Comparison of ENCODE assay signal across 10 cellular contexts in genomic region chr6:129893513-129894098, GRCh38. TPM values are rescaled to one million over a fixed set of nuclear protein-coding genes. Genes with fewer than 3 reads are reported as not detected.
DNase-seq lines count a peak whose midpoint lies in the region; ATAC-seq and TF ChIP-seq lines count a peak whose summit lies in the region.
"Had no signal": no experiment of that assay in that cellular context is flagged by ENCODE, and none has a peak within 500 bp of the region (broad histone marks: within the 10 kb centered on the region; RNA-seq: fewer than 3 reads in every experiment).

No MANE protein-coding gene starts in this region.

- H3K4me3 ChIP-seq in ascending aorta (no peak overlapping the region), lower lobe of right lung (no peak overlapping the region), WERI-Rb-1 (ENCODE audit: low read depth, low read length) (no peak overlapping the region)

- H3K27me3 ChIP-seq in CD4-positive, alpha-beta T cell (ENCODE audit: control insufficient read depth, insufficient read depth, low read length) = no peaks in the 10 kb centered on the region
- H3K27me3 ChIP-seq in ascending aorta (no peaks in the 10 kb centered on the region), lower lobe of right lung (ENCODE audit: low read depth) (no peaks in the 10 kb centered on the region), WERI-Rb-1 (ENCODE audit: insufficient read depth, low read depth, severe bottlenecking) (no peaks in the 10 kb centered on the region)

- peak; percentile 22 for TF ChIP-seq CTCF in CD4-positive, alpha-beta T cell (IDR thresholded peaks at IDR 0.05)
- peak in 2 of 3 experiments; percentile 10 to 28 for TF ChIP-seq CTCF in ascending aorta (IDR thresholded peaks at IDR 0.05)
- TF ChIP-seq CTCF in lower lobe of right lung (IDR thresholded peaks at IDR 0.05) = peak; percentile 42
- no peak for TF ChIP-seq CTCF in WERI-Rb-1 (IDR thresholded peaks at IDR 0.05; ENCODE audit: low read depth, low read length)

- H3K36me3 Mint-ChIP-seq in CD4-positive, alpha-beta T cell (ENCODE audit: low read depth) = no peaks in the 10 kb centered on the region

- no peak for DNase-seq in CD4-positive, alpha-beta T cell
- no peak for DNase-seq in ascending aorta (ENCODE audit: low spot score in 2 of 2)
- DNase-seq in lower lobe of right lung = no peak
- no peak for DNase-seq in WERI-Rb-1
- no peak for DNase-seq in NCI-H2081 (lab: John Stamatoyannopoulos, UW)
- DNase-seq: activated CD8-positive, alpha-beta memory T cell treated with anti-CD3 and anti-CD28 coated beads, Interleukin-2, amount 50 U/mL, for 48 hours; NCI-H1436 treated with DMSO at 0.1 percent for 48 hours had no signal

- no peak overlapping the region for H3K4me3 Mint-ChIP-seq in CD4-positive, alpha-beta T cell

- H3K27ac ChIP-seq in CD4-positive, alpha-beta T cell (ENCODE audit: low read depth, low read length) = no peak overlapping the region
- no peak overlapping the region for H3K27ac ChIP-seq in ascending aorta
- no peak overlapping the region for H3K27ac ChIP-seq in lower lobe of right lung
- no peak overlapping the region for H3K27ac ChIP-seq in WERI-Rb-1

- peaks cover 6% of the 10 kb centered on the region for H3K27me3 Mint-ChIP-seq in CD4-positive, alpha-beta T cell

- intact Hi-C loops in CD4-positive, alpha-beta T cell (cut with DNase I, micrococcal nuclease) = loop anchor here (1.0 to 10.0 kb wide), 3 partner anchors 126 to 391 kb away; no protein-coding TSS in a partner anchor
- intact Hi-C loops in ascending aorta (cut with DNase I) (no loop called here), lower lobe of right lung (cut with DNase I) (no loop called here)

- no peak overlapping the region for H3K27ac Mint-ChIP-seq in CD4-positive, alpha-beta T cell

- POLR2A ChIA-PET in CD4-positive, alpha-beta T cell (lab: Charles Lee) = no interaction called here

- CTCF ChIA-PET in CD4-positive, alpha-beta T cell (lab: Charles Lee) = interaction anchor here (0.7 kb wide), 1 partner anchor 127 kb away, joined by 3 read pairs; no protein-coding TSS in a partner anchor

- no peak for ATAC-seq in CD4-positive, alpha-beta T cell (ENCODE audit: poor library complexity)
- ATAC-seq in HG03175 (IDR thresholded peaks at IDR 0.05; ENCODE audit: unreplicated experiment) (peak; percentile 43), lower lobe of right lung (no peak), GM18873 (IDR thresholded peaks at IDR 0.05; ENCODE audit: low FRiP score, unreplicated experiment) (no peak), HG02970 (IDR thresholded peaks at IDR 0.05; ENCODE audit: low FRiP score, unreplicated experiment) (no peak)

- H3K9me3 ChIP-seq in CD4-positive, alpha-beta T cell (ENCODE audit: control insufficient read depth, low read length) = no peaks in the 10 kb centered on the region
- H3K9me3 ChIP-seq in ascending aorta = no peaks in the 10 kb centered on the region
- no peaks in the 10 kb centered on the region for H3K9me3 ChIP-seq in lower lobe of right lung
- H3K9me3 ChIP-seq in WERI-Rb-1 (ENCODE audit: severe bottlenecking) = no peaks in the 10 kb centered on the region

- H3K4me1 ChIP-seq in ascending aorta (no peaks in the 10 kb centered on the region), lower lobe of right lung (no peaks in the 10 kb centered on the region)

- no peaks in the 10 kb centered on the region for H3K9me3 Mint-ChIP-seq in CD4-positive, alpha-beta T cell

- no peaks in the 10 kb centered on the region for H3K4me1 Mint-ChIP-seq in CD4-positive, alpha-beta T cell (ENCODE audit: low read depth)

- H3K36me3 ChIP-seq in ascending aorta (no peaks in the 10 kb centered on the region), lower lobe of right lung (no peaks in the 10 kb centered on the region), WERI-Rb-1 (no peaks in the 10 kb centered on the region)

RNA-seq across cellular contexts. Expression of gene TMEM244, which starts 32.5 kb away (rescaled TPM):
- not detected for total RNA-seq in CD4-positive, alpha-beta T cell
- total RNA-seq in ascending aorta (not detected), lower lobe of right lung (not detected)

Comparison
In these comparisons a context has a peak if more than half of its experiments do, and no peak if none do; other contexts are left out.
1. intact Hi-C loops: an anchor here in CD4-positive, alpha-beta T cell (1.0 to 10.0 kb wide); none called in ascending aorta and lower lobe of right lung.